6 cellular contexts compared by ENCODE assay signal in genomic region chr4:986428-986948, GRCh38.
A peak's percentile ranks its signal among the peaks of the same experiment; 100 is the strongest.
DNase-seq lines count a peak whose midpoint lies in the region; ATAC-seq and TF ChIP-seq lines count a peak whose summit lies in the region.

No MANE protein-coding gene starts in this region.

- peak; percentile 10 for ATAC-seq in HG03159 (IDR thresholded peaks at IDR 0.05; ENCODE audit: unreplicated experiment)
- peak; percentile 20 for ATAC-seq in effector memory CD8-positive, alpha-beta T cell (replicated peaks)

- H3K27me3 Mint-ChIP-seq in effector memory CD8-positive, alpha-beta T cell, result no peaks in the 10 kb centered on the region

- H3K4me3 ChIP-seq in retinal pigment epithelial cell (ENCODE audit: low read length), result peak overlapping the region; percentile 70

- DNase-seq in GF-D8 (lab: John Stamatoyannopoulos, UW) (peak; percentile 32), retinal pigment epithelial cell (ENCODE audit: low read depth) (no peak), NCI-H748 (lab: John Stamatoyannopoulos, UW; ENCODE audit: unreplicated experiment) (no peak), RKO (ENCODE audit: low spot score) (no peak)
- no peak for DNase-seq in effector memory CD8-positive, alpha-beta T cell

- peak overlapping the region in 1 of 2 donors; percentile 67 for H3K27ac Mint-ChIP-seq in effector memory CD8-positive, alpha-beta T cell

- H3K4me3 Mint-ChIP-seq in effector memory CD8-positive, alpha-beta T cell, result peak overlapping the region; percentile 82 to 89

- TF ChIP-seq CTCF in retinal pigment epithelial cell (conservative IDR thresholded peaks at IDR 0.05; ENCODE audit: low read depth, low read length), result no peak

- H3K36me3 Mint-ChIP-seq in effector memory CD8-positive, alpha-beta T cell (ENCODE audit: insufficient read depth), result no peaks in the 10 kb centered on the region

- peaks cover 7 to 14% of the 10 kb centered on the region in 2 donors for H3K4me1 Mint-ChIP-seq in effector memory CD8-positive, alpha-beta T cell (ENCODE audit: low read depth in 2 of 2)

- H3K9me3 Mint-ChIP-seq in effector memory CD8-positive, alpha-beta T cell, result no peaks in the 10 kb centered on the region
